9 cellular contexts compared by ENCODE assay signal in genomic region chr14:95519699-95520098, GRCh38. TPM values are rescaled to one million over a fixed set of nuclear protein-coding genes. Genes with fewer than 3 reads are reported as not detected.
DNase-seq lines count a peak whose midpoint lies in the region; ATAC-seq and TF ChIP-seq lines count a peak whose summit lies in the region.
"Had no signal": no experiment of that assay in that cellular context is flagged by ENCODE, and none has a peak within 500 bp of the region (broad histone marks: within the 10 kb centered on the region; RNA-seq: fewer than 3 reads in every experiment).

No MANE protein-coding gene starts in this region.

- no peak for TF ChIP-seq CTCF in PC-3 (conservative IDR thresholded peaks at IDR 0.05; ENCODE audit: low read depth, low read length)
- TF ChIP-seq CTCF in heart left ventricle (IDR thresholded peaks at IDR 0.05), result no peak

- H3K27me3 ChIP-seq in PC-3 (ENCODE audit: low read length) (no peaks in the 10 kb centered on the region), heart left ventricle (no peaks in the 10 kb centered on the region)
- H3K27me3 ChIP-seq: right lobe of liver had no signal

- H3K9me3 ChIP-seq in PC-3 (ENCODE audit: low read length) (no peaks in the 10 kb centered on the region), heart left ventricle (no peaks in the 10 kb centered on the region)
- H3K9me3 ChIP-seq: right lobe of liver had no signal

- no peaks in the 10 kb centered on the region for H3K27me3 Mint-ChIP-seq in activated T-cell treated with anti-CD3 and anti-CD28 coated beads, Interleukin-2, amount 50 U/mL, for 72 hours (ENCODE audit: low read depth)

- no peak overlapping the region for H3K9ac ChIP-seq in PC-3 (ENCODE audit: low read length)

- no peaks in the 10 kb centered on the region for H3K9me2 ChIP-seq in PC-3 (replicated peaks; ENCODE audit: low read length)

- H3K9me3 Mint-ChIP-seq in activated T-cell treated with anti-CD3 and anti-CD28 coated beads, Interleukin-2, amount 50 U/mL, for 72 hours, result no peaks in the 10 kb centered on the region

- POLR2A ChIA-PET in PC-3 (lab: Charles Lee; ENCODE audit: unreplicated experiment), result no interaction called here

- no peak for TF ChIP-seq POLR2A in heart left ventricle (IDR thresholded peaks at IDR 0.05)

- no peaks in the 10 kb centered on the region for H3K79me2 ChIP-seq in PC-3 (ENCODE audit: low read length)

- H3K4me3 Mint-ChIP-seq in activated T-cell treated with anti-CD3 and anti-CD28 coated beads, Interleukin-2, amount 50 U/mL, for 72 hours, result peak overlapping the region; percentile 74 to 78

- intact Hi-C loops in PC-3 (cut with micrococcal nuclease) (no loop called here), heart left ventricle (cut with DNase I) (loop anchor here in 4 of 10 donors (5.0 kb wide), 3 partner anchors 37 to 52 kb away; no protein-coding TSS in a partner anchor)

- H3K4me1 Mint-ChIP-seq in activated T-cell treated with anti-CD3 and anti-CD28 coated beads, Interleukin-2, amount 50 U/mL, for 72 hours (ENCODE audit: low read depth), result peaks cover 81% of the 10 kb centered on the region

- no peaks in the 10 kb centered on the region for H4K20me1 ChIP-seq in PC-3 (ENCODE audit: low read length)

- H3K27ac ChIP-seq in PC-3 (ENCODE audit: low read length), result peak overlapping the region; percentile 9; the same call in 1 of the 2 replicates
- H3K27ac ChIP-seq in heart left ventricle, result peak overlapping the region; percentile 10 to 95 (median 88)
- H3K27ac ChIP-seq: right lobe of liver had no signal

- WGBS in heart left ventricle, 4 donors, result 31 to 48% (median 36%) methylated on average over 6 of the region's 6 CpGs

- peak overlapping the region; percentile 66 for H3K4me2 ChIP-seq in PC-3 (ENCODE audit: low read length)

- H2AFZ ChIP-seq in PC-3 (ENCODE audit: low read length), result peak overlapping the region; percentile 54

- H3F3A ChIP-seq in PC-3 (ENCODE audit: low read length, unreplicated experiment), result no peaks in the 10 kb centered on the region

- H3K4me1 ChIP-seq in PC-3 (ENCODE audit: insufficient read depth, low read length) (peaks cover 26% of the 10 kb centered on the region), heart left ventricle (peaks cover 0 to 95% (median 69%) of the 10 kb centered on the region in 12 donors)

- DNase-seq in GM03348 (ENCODE audit: low spot score), result peak; percentile 83
- DNase-seq in PC-3, result peak; percentile 79
- peak; percentile 79 to 82 for DNase-seq in activated T-cell treated with anti-CD3 and anti-CD28 coated beads, Interleukin-2, amount 50 U/mL, for 72 hours
- peak; percentile 63 to 83 (median 70) for DNase-seq in heart left ventricle
- DNase-seq in stimulated activated CD8-positive, alpha-beta memory T cell treated with anti-CD3 and anti-CD28 coated beads, Interleukin-12 subunit alpha, Interleukin-12 subunit beta, amount 100 ng/mL, for 24 hours (ENCODE audit: extremely low read depth), result peak; percentile 46

- H3K36me3 Mint-ChIP-seq in activated T-cell treated with anti-CD3 and anti-CD28 coated beads, Interleukin-2, amount 50 U/mL, for 72 hours (ENCODE audit: insufficient read depth in 2 of 2), result no peaks in the 10 kb centered on the region

- ATAC-seq in PC-3 (peak; percentile 54), heart left ventricle (peak in 3 of 4 donors; percentile 8 to 31 (median 9)), GM21367 (IDR thresholded peaks at IDR 0.05; ENCODE audit: unreplicated experiment) (no peak), esophagus mucosa (no peak), HG02840 (IDR thresholded peaks at IDR 0.05; ENCODE audit: low FRiP score, unreplicated experiment) (no peak)
- peak; percentile 21 to 25 for ATAC-seq in activated T-cell treated with anti-CD3 and anti-CD28 coated beads, Interleukin-2, amount 50 U/mL, for 72 hours (replicated peaks in 1 of 2)
- ATAC-seq: right lobe of liver had no signal

- CTCF ChIA-PET in PC-3 (lab: Charles Lee), result interaction anchor here (1.0 kb wide), 1 partner anchor 77 kb away, joined by 3 read pairs; no protein-coding TSS in a partner anchor

- H3K36me3 ChIP-seq in PC-3 (ENCODE audit: low read depth, low read length) (no peaks in the 10 kb centered on the region), heart left ventricle (no peaks in the 10 kb centered on the region)
- H3K36me3 ChIP-seq: right lobe of liver had no signal

- H3K27ac Mint-ChIP-seq in activated T-cell treated with anti-CD3 and anti-CD28 coated beads, Interleukin-2, amount 50 U/mL, for 72 hours, result peak overlapping the region; percentile 79

- no TSS peak for BruUV-seq in PC-3 (replicated peaks; lab: Mats Ljungman, UMichigan)

- H3K4me3 ChIP-seq in PC-3 (ENCODE audit: low read length) (peak overlapping the region; percentile 16; the same call in 1 of the 2 replicates), heart left ventricle (peak overlapping the region in 1 of 12 donors; percentile 9)
- H3K4me3 ChIP-seq: right lobe of liver had no signal

RNA-seq across cellular contexts. Expression of gene SYNE3, which starts 3.2 kb away (rescaled TPM):
- total RNA-seq in PC-3 (2014; rRNA removed) (1.2 and 3.5 TPM in 2 replicates), heart left ventricle (10 to 100 TPM in 5 of 9 donors, 1 to 10 TPM in 4; 6.2 to 16.9 (median 10.3) TPM), esophagus mucosa (1.9 TPM)
- 10 to 100 TPM; 59.9 to 66.2 TPM for total RNA-seq in activated T-cell treated with anti-CD3 and anti-CD28 coated beads, Interleukin-2, amount 50 U/mL, for 72 hours
- polyA plus RNA-seq in heart left ventricle, result 1 to 10 TPM; 3.1 to 3.9 TPM

RNA-seq across cellular contexts. Expression of gene GLRX5, which starts 15.2 kb away (rescaled TPM):
- total RNA-seq in PC-3 (2014; rRNA removed) (60.0 and 64.3 TPM in 2 replicates), heart left ventricle (100 to 1,000 TPM in 1 of 9 donors, 10 to 100 TPM in 8; 60.8 to 113 (median 78.5) TPM), esophagus mucosa (27.8 TPM)
- 10 to 100 TPM; 23.1 to 26.3 TPM for total RNA-seq in activated T-cell treated with anti-CD3 and anti-CD28 coated beads, Interleukin-2, amount 50 U/mL, for 72 hours
- 10 to 100 TPM; 64.4 to 98.3 TPM for polyA plus RNA-seq in heart left ventricle

Comparison
In these comparisons a context has a peak if more than half of its experiments do, and no peak if none do; other contexts are left out.
1. ATAC-seq: peak in PC-3 (single experiment), activated T-cell treated with anti-CD3 and anti-CD28 coated beads, Interleukin-2, amount 50 U/mL, for 72 hours (2 of 2) and heart left ventricle (3 of 4); none in GM21367 (single experiment), esophagus mucosa (single experiment) and HG02840 (single experiment).
2. Peak in every context shown above with its lines, with median percentiles within 50 percentile points of each other: DNase-seq.